1 cellular context compared by ENCODE assay signal in genomic region chr7:130380121-130380860, GRCh38.
A peak's percentile ranks its signal among the peaks of the same experiment; 100 is the strongest.
TF ChIP-seq lines count a peak whose summit lies in the region.

Gene CPA1 (plus strand): TSS chr7:130380494. CDS start chr7:130380521, 27 bp downstream.

TF ChIP-seq in HepG2, 621 proteins besides CTCF, POLR2A, EP300 and RAD21 (continued from another document):
- TF ChIP-seq, protein P1, sequence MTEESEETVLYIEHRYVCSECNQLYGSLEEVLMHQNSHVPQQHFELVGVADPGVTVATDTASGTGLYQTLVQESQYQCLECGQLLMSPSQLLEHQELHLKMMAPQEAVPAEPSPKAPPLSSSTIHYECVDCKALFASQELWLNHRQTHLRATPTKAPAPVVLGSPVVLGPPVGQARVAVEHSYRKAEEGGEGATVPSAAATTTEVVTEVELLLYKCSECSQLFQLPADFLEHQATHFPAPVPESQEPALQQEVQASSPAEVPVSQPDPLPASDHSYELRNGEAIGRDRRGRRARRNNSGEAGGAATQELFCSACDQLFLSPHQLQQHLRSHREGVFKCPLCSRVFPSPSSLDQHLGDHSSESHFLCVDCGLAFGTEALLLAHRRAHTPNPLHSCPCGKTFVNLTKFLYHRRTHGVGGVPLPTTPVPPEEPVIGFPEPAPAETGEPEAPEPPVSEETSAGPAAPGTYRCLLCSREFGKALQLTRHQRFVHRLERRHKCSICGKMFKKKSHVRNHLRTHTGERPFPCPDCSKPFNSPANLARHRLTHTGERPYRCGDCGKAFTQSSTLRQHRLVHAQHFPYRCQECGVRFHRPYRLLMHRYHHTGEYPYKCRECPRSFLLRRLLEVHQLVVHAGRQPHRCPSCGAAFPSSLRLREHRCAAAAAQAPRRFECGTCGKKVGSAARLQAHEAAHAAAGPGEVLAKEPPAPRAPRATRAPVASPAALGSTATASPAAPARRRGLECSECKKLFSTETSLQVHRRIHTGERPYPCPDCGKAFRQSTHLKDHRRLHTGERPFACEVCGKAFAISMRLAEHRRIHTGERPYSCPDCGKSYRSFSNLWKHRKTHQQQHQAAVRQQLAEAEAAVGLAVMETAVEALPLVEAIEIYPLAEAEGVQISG (CRISPR knock-in tag; IDR thresholded peaks at IDR 0.05) = no peak
- TF ChIP-seq, protein P2, sequence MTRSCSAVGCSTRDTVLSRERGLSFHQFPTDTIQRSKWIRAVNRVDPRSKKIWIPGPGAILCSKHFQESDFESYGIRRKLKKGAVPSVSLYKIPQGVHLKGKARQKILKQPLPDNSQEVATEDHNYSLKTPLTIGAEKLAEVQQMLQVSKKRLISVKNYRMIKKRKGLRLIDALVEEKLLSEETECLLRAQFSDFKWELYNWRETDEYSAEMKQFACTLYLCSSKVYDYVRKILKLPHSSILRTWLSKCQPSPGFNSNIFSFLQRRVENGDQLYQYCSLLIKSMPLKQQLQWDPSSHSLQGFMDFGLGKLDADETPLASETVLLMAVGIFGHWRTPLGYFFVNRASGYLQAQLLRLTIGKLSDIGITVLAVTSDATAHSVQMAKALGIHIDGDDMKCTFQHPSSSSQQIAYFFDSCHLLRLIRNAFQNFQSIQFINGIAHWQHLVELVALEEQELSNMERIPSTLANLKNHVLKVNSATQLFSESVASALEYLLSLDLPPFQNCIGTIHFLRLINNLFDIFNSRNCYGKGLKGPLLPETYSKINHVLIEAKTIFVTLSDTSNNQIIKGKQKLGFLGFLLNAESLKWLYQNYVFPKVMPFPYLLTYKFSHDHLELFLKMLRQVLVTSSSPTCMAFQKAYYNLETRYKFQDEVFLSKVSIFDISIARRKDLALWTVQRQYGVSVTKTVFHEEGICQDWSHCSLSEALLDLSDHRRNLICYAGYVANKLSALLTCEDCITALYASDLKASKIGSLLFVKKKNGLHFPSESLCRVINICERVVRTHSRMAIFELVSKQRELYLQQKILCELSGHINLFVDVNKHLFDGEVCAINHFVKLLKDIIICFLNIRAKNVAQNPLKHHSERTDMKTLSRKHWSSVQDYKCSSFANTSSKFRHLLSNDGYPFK (CRISPR knock-in tag; IDR thresholded peaks at IDR 0.05; ENCODE audit: borderline replicate concordance) = 0 out of 2 replicates have a peak, but pooled peaks have one; percentile 7
- no peak for TF ChIP-seq KLF11 (CRISPR knock-in tag; IDR thresholded peaks at IDR 0.05)
- peak; percentile 18; the same call in 1 of the 2 replicates for TF ChIP-seq ZFP91 (CRISPR knock-in tag; IDR thresholded peaks at IDR 0.05; ENCODE audit: borderline replicate concordance)
- TF ChIP-seq, protein P3, sequence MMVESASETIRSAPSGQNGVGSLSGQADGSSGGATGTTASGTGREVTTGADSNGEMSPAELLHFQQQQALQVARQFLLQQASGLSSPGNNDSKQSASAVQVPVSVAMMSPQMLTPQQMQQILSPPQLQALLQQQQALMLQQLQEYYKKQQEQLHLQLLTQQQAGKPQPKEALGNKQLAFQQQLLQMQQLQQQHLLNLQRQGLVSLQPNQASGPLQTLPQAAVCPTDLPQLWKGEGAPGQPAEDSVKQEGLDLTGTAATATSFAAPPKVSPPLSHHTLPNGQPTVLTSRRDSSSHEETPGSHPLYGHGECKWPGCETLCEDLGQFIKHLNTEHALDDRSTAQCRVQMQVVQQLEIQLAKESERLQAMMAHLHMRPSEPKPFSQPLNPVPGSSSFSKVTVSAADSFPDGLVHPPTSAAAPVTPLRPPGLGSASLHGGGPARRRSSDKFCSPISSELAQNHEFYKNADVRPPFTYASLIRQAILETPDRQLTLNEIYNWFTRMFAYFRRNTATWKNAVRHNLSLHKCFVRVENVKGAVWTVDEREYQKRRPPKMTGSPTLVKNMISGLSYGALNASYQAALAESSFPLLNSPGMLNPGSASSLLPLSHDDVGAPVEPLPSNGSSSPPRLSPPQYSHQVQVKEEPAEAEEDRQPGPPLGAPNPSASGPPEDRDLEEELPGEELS (CRISPR knock-in tag; IDR thresholded peaks at IDR 0.05) = 0 out of 2 replicates have a peak, but pooled peaks have one; percentile 16
